1 cellular context compared by ENCODE assay signal in the genomic region with DNA sequence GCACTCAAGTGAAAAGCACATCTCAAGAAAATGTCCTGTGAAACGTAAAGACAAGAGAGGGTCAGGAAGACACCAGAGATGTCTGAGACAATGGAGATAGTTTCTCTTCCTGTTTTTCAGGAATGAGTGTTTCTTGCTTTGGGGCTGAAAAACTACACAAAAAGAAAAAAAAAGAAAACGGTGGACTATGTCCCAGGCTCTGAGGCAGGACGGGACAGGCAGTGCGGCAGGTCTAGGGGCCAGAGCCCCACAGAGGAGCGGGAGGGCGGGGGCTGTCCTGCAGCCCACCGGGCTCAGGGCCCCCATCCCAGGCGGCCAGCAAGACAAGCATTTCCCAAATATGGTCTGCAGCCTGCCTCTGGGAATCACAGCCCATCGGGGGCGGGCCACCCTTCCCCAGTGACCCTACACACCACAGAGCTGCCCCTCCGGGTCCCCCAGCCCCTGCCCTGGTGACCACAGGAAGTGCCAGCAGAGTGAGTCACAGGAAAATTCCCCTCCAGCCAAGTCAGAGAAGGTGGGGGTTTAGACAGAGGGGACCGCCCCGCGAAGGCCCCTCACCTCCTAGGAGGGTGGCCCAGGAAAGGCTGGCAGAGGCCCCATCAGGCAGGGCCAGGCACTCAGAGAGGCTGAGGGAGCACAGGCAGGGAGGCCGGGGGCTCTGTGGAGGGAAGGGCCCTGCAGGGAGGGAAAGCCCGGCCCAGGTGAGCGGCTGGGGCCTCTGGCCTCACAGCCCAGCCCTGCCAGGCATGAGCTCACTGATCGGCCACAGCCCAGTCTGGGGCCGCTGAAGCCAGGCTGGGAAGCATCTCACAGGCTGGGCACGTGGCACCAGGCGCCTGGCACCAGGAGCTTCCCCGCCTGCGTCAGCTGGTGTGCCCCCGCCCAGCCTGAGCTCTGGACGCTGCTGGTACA.
TF ChIP-seq lines count a peak whose summit lies in the region.

No MANE protein-coding gene starts in this region.

TF ChIP-seq in HepG2, 621 proteins besides CTCF, POLR2A, EP300 and RAD21 (continued from another document and continues in another):
- TF ChIP-seq, protein P1, sequence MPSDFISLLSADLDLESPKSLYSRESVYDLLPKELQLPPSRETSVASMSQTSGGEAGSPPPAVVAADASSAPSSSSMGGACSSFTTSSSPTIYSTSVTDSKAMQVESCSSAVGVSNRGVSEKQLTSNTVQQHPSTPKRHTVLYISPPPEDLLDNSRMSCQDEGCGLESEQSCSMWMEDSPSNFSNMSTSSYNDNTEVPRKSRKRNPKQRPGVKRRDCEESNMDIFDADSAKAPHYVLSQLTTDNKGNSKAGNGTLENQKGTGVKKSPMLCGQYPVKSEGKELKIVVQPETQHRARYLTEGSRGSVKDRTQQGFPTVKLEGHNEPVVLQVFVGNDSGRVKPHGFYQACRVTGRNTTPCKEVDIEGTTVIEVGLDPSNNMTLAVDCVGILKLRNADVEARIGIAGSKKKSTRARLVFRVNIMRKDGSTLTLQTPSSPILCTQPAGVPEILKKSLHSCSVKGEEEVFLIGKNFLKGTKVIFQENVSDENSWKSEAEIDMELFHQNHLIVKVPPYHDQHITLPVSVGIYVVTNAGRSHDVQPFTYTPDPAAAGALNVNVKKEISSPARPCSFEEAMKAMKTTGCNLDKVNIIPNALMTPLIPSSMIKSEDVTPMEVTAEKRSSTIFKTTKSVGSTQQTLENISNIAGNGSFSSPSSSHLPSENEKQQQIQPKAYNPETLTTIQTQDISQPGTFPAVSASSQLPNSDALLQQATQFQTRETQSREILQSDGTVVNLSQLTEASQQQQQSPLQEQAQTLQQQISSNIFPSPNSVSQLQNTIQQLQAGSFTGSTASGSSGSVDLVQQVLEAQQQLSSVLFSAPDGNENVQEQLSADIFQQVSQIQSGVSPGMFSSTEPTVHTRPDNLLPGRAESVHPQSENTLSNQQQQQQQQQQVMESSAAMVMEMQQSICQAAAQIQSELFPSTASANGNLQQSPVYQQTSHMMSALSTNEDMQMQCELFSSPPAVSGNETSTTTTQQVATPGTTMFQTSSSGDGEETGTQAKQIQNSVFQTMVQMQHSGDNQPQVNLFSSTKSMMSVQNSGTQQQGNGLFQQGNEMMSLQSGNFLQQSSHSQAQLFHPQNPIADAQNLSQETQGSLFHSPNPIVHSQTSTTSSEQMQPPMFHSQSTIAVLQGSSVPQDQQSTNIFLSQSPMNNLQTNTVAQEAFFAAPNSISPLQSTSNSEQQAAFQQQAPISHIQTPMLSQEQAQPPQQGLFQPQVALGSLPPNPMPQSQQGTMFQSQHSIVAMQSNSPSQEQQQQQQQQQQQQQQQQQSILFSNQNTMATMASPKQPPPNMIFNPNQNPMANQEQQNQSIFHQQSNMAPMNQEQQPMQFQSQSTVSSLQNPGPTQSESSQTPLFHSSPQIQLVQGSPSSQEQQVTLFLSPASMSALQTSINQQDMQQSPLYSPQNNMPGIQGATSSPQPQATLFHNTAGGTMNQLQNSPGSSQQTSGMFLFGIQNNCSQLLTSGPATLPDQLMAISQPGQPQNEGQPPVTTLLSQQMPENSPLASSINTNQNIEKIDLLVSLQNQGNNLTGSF (CRISPR knock-in tag; IDR thresholded peaks at IDR 0.05): peak; percentile 64
- TF ChIP-seq MEIS1 (CRISPR knock-in tag; IDR thresholded peaks at IDR 0.05; ENCODE audit: borderline replicate concordance) (peak; percentile 69), RFX1 (IDR thresholded peaks at IDR 0.05) (no peak), ETV6 (CRISPR knock-in tag; conservative IDR thresholded peaks at IDR 0.05) (peak; percentile 88), ZNF20 (CRISPR knock-in tag; IDR thresholded peaks at IDR 0.05) (peak; percentile 65; the same call in 1 of the 2 replicates), ZC3H4 (CRISPR knock-in tag; IDR thresholded peaks at IDR 0.05; ENCODE audit: borderline replicate concordance) (no peak), ZNF253 (CRISPR knock-in tag; IDR thresholded peaks at IDR 0.05; ENCODE audit: borderline replicate concordance) (peak; percentile 87; the same call in 1 of the 2 replicates), HES4 (CRISPR knock-in tag; IDR thresholded peaks at IDR 0.05; ENCODE audit: borderline replicate concordance) (no peak; the same call in 1 of the 2 replicates), TGIF2 (CRISPR knock-in tag; IDR thresholded peaks at IDR 0.05) (peak; percentile 80; the same call in 1 of the 2 replicates), KAT8 (CRISPR knock-in tag; IDR thresholded peaks at IDR 0.05) (peak; percentile 91), ZNF564 (CRISPR knock-in tag; IDR thresholded peaks at IDR 0.05) (peak; percentile 53; the same call in 1 of the 2 replicates), TARDBP (CRISPR knock-in tag; IDR thresholded peaks at IDR 0.05) (peak; percentile 97)
- TF ChIP-seq, protein P2, sequence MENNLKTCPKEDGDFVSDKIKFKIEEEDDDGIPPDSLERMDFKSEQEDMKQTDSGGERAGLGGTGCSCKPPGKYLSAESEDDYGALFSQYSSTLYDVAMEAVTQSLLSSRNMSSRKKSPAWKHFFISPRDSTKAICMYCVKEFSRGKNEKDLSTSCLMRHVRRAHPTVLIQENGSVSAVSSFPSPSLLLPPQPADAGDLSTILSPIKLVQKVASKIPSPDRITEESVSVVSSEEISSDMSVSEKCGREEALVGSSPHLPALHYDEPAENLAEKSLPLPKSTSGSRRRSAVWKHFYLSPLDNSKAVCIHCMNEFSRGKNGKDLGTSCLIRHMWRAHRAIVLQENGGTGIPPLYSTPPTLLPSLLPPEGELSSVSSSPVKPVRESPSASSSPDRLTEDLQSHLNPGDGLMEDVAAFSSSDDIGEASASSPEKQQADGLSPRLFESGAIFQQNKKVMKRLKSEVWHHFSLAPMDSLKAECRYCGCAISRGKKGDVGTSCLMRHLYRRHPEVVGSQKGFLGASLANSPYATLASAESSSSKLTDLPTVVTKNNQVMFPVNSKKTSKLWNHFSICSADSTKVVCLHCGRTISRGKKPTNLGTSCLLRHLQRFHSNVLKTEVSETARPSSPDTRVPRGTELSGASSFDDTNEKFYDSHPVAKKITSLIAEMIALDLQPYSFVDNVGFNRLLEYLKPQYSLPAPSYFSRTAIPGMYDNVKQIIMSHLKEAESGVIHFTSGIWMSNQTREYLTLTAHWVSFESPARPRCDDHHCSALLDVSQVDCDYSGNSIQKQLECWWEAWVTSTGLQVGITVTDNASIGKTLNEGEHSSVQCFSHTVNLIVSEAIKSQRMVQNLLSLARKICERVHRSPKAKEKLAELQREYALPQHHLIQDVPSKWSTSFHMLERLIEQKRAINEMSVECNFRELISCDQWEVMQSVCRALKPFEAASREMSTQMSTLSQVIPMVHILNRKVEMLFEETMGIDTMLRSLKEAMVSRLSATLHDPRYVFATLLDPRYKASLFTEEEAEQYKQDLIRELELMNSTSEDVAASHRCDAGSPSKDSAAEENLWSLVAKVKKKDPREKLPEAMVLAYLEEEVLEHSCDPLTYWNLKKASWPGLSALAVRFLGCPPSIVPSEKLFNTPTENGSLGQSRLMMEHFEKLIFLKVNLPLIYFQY (CRISPR knock-in tag; IDR thresholded peaks at IDR 0.05; ENCODE audit: borderline replicate concordance): peak; percentile 93
- TF ChIP-seq, protein P3, sequence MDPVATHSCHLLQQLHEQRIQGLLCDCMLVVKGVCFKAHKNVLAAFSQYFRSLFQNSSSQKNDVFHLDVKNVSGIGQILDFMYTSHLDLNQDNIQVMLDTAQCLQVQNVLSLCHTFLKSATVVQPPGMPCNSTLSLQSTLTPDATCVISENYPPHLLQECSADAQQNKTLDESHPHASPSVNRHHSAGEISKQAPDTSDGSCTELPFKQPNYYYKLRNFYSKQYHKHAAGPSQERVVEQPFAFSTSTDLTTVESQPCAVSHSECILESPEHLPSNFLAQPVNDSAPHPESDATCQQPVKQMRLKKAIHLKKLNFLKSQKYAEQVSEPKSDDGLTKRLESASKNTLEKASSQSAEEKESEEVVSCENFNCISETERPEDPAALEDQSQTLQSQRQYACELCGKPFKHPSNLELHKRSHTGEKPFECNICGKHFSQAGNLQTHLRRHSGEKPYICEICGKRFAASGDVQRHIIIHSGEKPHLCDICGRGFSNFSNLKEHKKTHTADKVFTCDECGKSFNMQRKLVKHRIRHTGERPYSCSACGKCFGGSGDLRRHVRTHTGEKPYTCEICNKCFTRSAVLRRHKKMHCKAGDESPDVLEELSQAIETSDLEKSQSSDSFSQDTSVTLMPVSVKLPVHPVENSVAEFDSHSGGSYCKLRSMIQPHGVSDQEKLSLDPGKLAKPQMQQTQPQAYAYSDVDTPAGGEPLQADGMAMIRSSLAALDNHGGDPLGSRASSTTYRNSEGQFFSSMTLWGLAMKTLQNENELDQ (CRISPR knock-in tag; IDR thresholded peaks at IDR 0.05; ENCODE audit: borderline replicate concordance): 0 out of 2 replicates have a peak, but pooled peaks have one; percentile 44
- TF ChIP-seq, protein P4, sequence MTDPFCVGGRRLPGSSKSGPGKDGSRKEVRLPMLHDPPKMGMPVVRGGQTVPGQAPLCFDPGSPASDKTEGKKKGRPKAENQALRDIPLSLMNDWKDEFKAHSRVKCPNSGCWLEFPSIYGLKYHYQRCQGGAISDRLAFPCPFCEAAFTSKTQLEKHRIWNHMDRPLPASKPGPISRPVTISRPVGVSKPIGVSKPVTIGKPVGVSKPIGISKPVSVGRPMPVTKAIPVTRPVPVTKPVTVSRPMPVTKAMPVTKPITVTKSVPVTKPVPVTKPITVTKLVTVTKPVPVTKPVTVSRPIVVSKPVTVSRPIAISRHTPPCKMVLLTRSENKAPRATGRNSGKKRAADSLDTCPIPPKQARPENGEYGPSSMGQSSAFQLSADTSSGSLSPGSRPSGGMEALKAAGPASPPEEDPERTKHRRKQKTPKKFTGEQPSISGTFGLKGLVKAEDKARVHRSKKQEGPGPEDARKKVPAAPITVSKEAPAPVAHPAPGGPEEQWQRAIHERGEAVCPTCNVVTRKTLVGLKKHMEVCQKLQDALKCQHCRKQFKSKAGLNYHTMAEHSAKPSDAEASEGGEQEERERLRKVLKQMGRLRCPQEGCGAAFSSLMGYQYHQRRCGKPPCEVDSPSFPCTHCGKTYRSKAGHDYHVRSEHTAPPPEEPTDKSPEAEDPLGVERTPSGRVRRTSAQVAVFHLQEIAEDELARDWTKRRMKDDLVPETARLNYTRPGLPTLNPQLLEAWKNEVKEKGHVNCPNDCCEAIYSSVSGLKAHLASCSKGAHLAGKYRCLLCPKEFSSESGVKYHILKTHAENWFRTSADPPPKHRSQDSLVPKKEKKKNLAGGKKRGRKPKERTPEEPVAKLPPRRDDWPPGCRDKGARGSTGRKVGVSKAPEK (CRISPR knock-in tag; IDR thresholded peaks at IDR 0.05; ENCODE audit: borderline replicate concordance): no peak
- TF ChIP-seq, protein P5, sequence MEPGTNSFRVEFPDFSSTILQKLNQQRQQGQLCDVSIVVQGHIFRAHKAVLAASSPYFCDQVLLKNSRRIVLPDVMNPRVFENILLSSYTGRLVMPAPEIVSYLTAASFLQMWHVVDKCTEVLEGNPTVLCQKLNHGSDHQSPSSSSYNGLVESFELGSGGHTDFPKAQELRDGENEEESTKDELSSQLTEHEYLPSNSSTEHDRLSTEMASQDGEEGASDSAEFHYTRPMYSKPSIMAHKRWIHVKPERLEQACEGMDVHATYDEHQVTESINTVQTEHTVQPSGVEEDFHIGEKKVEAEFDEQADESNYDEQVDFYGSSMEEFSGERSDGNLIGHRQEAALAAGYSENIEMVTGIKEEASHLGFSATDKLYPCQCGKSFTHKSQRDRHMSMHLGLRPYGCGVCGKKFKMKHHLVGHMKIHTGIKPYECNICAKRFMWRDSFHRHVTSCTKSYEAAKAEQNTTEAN (CRISPR knock-in tag; conservative IDR thresholded peaks at IDR 0.05): peak; percentile 87
- TF ChIP-seq, protein P6, sequence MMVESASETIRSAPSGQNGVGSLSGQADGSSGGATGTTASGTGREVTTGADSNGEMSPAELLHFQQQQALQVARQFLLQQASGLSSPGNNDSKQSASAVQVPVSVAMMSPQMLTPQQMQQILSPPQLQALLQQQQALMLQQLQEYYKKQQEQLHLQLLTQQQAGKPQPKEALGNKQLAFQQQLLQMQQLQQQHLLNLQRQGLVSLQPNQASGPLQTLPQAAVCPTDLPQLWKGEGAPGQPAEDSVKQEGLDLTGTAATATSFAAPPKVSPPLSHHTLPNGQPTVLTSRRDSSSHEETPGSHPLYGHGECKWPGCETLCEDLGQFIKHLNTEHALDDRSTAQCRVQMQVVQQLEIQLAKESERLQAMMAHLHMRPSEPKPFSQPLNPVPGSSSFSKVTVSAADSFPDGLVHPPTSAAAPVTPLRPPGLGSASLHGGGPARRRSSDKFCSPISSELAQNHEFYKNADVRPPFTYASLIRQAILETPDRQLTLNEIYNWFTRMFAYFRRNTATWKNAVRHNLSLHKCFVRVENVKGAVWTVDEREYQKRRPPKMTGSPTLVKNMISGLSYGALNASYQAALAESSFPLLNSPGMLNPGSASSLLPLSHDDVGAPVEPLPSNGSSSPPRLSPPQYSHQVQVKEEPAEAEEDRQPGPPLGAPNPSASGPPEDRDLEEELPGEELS (CRISPR knock-in tag; IDR thresholded peaks at IDR 0.05): peak; percentile 92
- TF ChIP-seq, protein P7, sequence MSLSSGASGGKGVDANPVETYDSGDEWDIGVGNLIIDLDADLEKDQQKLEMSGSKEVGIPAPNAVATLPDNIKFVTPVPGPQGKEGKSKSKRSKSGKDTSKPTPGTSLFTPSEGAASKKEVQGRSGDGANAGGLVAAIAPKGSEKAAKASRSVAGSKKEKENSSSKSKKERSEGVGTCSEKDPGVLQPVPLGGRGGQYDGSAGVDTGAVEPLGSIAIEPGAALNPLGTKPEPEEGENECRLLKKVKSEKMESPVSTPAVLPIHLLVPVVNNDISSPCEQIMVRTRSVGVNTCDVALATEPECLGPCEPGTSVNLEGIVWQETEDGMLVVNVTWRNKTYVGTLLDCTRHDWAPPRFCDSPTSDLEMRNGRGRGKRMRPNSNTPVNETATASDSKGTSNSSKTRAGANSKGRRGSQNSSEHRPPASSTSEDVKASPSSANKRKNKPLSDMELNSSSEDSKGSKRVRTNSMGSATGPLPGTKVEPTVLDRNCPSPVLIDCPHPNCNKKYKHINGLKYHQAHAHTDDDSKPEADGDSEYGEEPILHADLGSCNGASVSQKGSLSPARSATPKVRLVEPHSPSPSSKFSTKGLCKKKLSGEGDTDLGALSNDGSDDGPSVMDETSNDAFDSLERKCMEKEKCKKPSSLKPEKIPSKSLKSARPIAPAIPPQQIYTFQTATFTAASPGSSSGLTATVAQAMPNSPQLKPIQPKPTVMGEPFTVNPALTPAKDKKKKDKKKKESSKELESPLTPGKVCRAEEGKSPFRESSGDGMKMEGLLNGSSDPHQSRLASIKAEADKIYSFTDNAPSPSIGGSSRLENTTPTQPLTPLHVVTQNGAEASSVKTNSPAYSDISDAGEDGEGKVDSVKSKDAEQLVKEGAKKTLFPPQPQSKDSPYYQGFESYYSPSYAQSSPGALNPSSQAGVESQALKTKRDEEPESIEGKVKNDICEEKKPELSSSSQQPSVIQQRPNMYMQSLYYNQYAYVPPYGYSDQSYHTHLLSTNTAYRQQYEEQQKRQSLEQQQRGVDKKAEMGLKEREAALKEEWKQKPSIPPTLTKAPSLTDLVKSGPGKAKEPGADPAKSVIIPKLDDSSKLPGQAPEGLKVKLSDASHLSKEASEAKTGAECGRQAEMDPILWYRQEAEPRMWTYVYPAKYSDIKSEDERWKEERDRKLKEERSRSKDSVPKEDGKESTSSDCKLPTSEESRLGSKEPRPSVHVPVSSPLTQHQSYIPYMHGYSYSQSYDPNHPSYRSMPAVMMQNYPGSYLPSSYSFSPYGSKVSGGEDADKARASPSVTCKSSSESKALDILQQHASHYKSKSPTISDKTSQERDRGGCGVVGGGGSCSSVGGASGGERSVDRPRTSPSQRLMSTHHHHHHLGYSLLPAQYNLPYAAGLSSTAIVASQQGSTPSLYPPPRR (CRISPR knock-in tag; IDR thresholded peaks at IDR 0.05; ENCODE audit: borderline replicate concordance): peak; percentile 89
- TF ChIP-seq, protein P8, sequence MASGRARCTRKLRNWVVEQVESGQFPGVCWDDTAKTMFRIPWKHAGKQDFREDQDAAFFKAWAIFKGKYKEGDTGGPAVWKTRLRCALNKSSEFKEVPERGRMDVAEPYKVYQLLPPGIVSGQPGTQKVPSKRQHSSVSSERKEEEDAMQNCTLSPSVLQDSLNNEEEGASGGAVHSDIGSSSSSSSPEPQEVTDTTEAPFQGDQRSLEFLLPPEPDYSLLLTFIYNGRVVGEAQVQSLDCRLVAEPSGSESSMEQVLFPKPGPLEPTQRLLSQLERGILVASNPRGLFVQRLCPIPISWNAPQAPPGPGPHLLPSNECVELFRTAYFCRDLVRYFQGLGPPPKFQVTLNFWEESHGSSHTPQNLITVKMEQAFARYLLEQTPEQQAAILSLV (CRISPR knock-in tag; IDR thresholded peaks at IDR 0.05; ENCODE audit: borderline replicate concordance): peak; percentile 68
